8 cellular contexts compared by ENCODE assay signal in genomic region chr7:137343483-137343841, GRCh38. TPM values are rescaled to one million over a fixed set of nuclear protein-coding genes. Genes with fewer than 3 reads are reported as not detected.
DNase-seq lines count a peak whose midpoint lies in the region; ATAC-seq, FAIRE-seq and TF ChIP-seq lines count a peak whose summit lies in the region.

Gene PTN, minus strand, starts transcription at chr7:137343733. Its CDS starts 88,760 bp downstream, at chr7:137254973.

- H3K27ac Mint-ChIP-seq in T-helper 17 cell = no peak within 1 kb of the TSS
- no peak within 1 kb of the TSS for H3K27ac Mint-ChIP-seq in stimulated activated effector memory CD8-positive, alpha-beta T cell treated with anti-CD3 and anti-CD28 coated beads, Interleukin-12 subunit alpha, Interleukin-12 subunit beta, amount 100 ng/mL, for 72 hours
- H3K27ac Mint-ChIP-seq in T-cell = no peak within 1 kb of the TSS

- FAIRE-seq in pancreas (lab: Jason Lieb, UNC) = no peak

- intact Hi-C loops in head of caudate nucleus (cut with DNase I) (loop anchor here (10.0 kb wide), 1 partner anchor 111 kb away; no protein-coding TSS in a partner anchor), pancreas (cut with DNase I) (no loop called here)

- no peaks in the 10 kb centered on the region for H3K9me2 ChIP-seq in GM23248 (ENCODE audit: insufficient read depth)

- POLR2A ChIA-PET in T-cell (lab: Charles Lee) = interaction anchor here in 1 of 2 donors (0.6 kb wide), 1 partner anchor 1030 kb away, joined by 16 read pairs; no protein-coding TSS in a partner anchor

- TF ChIP-seq CTCF in pancreas (IDR thresholded peaks at IDR 0.05) = no peak

- H3K4me1 ChIP-seq in GM23248 (ENCODE audit: insufficient read depth) (no peaks in the 10 kb centered on the region), pancreas (no peaks in the 10 kb centered on the region)

- H3K4me3 Mint-ChIP-seq in T-helper 17 cell (peak within 1 kb of the TSS; percentile 19), T-cell (no peak within 1 kb of the TSS)
- no peak within 1 kb of the TSS for H3K4me3 Mint-ChIP-seq in stimulated activated effector memory CD8-positive, alpha-beta T cell treated with anti-CD3 and anti-CD28 coated beads, Interleukin-12 subunit alpha, Interleukin-12 subunit beta, amount 100 ng/mL, for 72 hours

- H3K36me3 Mint-ChIP-seq in T-helper 17 cell (ENCODE audit: low read depth) (no peaks in the 10 kb centered on the region), T-cell (no peaks in the 10 kb centered on the region)
- H3K36me3 Mint-ChIP-seq in stimulated activated effector memory CD8-positive, alpha-beta T cell treated with anti-CD3 and anti-CD28 coated beads, Interleukin-12 subunit alpha, Interleukin-12 subunit beta, amount 100 ng/mL, for 72 hours = no peaks in the 10 kb centered on the region

- H3K4me2 ChIP-seq in GM23248 (ENCODE audit: unreplicated experiment) = peak within 1 kb of the TSS; percentile 91

- peaks cover 4% of the 10 kb centered on the region for H3K9me3 Mint-ChIP-seq in stimulated activated effector memory CD8-positive, alpha-beta T cell treated with anti-CD3 and anti-CD28 coated beads, Interleukin-12 subunit alpha, Interleukin-12 subunit beta, amount 100 ng/mL, for 72 hours
- peaks cover 6 to 8% (median 7%) of the 10 kb centered on the region in 3 donors for H3K9me3 Mint-ChIP-seq in T-cell

- peak within 1 kb of the TSS; percentile 83 for H2AFZ ChIP-seq in GM23248

- no peaks in the 10 kb centered on the region for H3K36me3 ChIP-seq in GM23248 (ENCODE audit: low read depth)
- no peaks in the 10 kb centered on the region for H3K36me3 ChIP-seq in pancreas

- DNase-seq in GM23248 (peak; percentile 74), T-helper 17 cell (no peak), head of caudate nucleus (peak; percentile 26 to 84 (median 56)), pancreas (peak in 4 of 6 donors; percentile 9 to 59 (median 28)), T-cell (no peak)
- no peak for DNase-seq in stimulated activated effector memory CD8-positive, alpha-beta T cell treated with anti-CD3 and anti-CD28 coated beads, Interleukin-12 subunit alpha, Interleukin-12 subunit beta, amount 100 ng/mL, for 72 hours (ENCODE audit: low spot score in 2 of 2)

- WGBS in GM23248 (ENCODE audit: low coverage in 1 of 2, low lambda C conversion rate in 2 of 2, missing lambda C conversion rate in 2 of 2), 2 experiments = 0 to 3% methylated on average over 16 of the region's 16 CpGs
- 3 to 7% methylated on average over 16 of the region's 16 CpGs for whole genome bisulfite sequencing in pancreas, 2 donors

- H3K79me2 ChIP-seq in GM23248 (ENCODE audit: insufficient read depth) = no peaks in the 10 kb centered on the region

- in situ Hi-C loops in GM23248 (cut with MboI) = no loop called here

- H3K9ac ChIP-seq in GM23248 = peak within 1 kb of the TSS; percentile 32

- CTCF ChIA-PET in T-cell (lab: Charles Lee) = no interaction called here

- H3K4me3 ChIP-seq in GM23248 (peak within 1 kb of the TSS; percentile 76), pancreas (peak within 1 kb of the TSS in 3 of 4 donors; percentile 2 to 19 (median 4))

- H3F3A ChIP-seq in GM23248 (ENCODE audit: insufficient read depth) = no peaks in the 10 kb centered on the region

- H3K27me3 ChIP-seq in GM23248 (replicated peaks; ENCODE audit: insufficient read depth) = no peaks in the 10 kb centered on the region
- H3K27me3 ChIP-seq in pancreas = no peaks in the 10 kb centered on the region

- H3K27ac ChIP-seq in GM23248 (no peak within 1 kb of the TSS), pancreas (no peak within 1 kb of the TSS)

- no peaks in the 10 kb centered on the region for H4K20me1 ChIP-seq in GM23248 (ENCODE audit: insufficient read depth)

- H3K4me1 Mint-ChIP-seq in T-helper 17 cell (no peaks in the 10 kb centered on the region), T-cell (peaks cover 0 to 6% (median 0%) of the 10 kb centered on the region in 3 donors)
- no peaks in the 10 kb centered on the region for H3K4me1 Mint-ChIP-seq in stimulated activated effector memory CD8-positive, alpha-beta T cell treated with anti-CD3 and anti-CD28 coated beads, Interleukin-12 subunit alpha, Interleukin-12 subunit beta, amount 100 ng/mL, for 72 hours

- peaks cover 8% of the 10 kb centered on the region for H3K27me3 Mint-ChIP-seq in T-helper 17 cell
- H3K27me3 Mint-ChIP-seq in T-cell = peaks cover 5 to 9% of the 10 kb centered on the region in 2 donors

- ATAC-seq in T-helper 17 cell (no peak), pancreas (peak; percentile 58 to 82 (median 69)), T-cell (replicated peaks in 1 of 4) (no peak), HG02798 (IDR thresholded peaks at IDR 0.05; ENCODE audit: poor library complexity, unreplicated experiment) (no peak), GM19324 (IDR thresholded peaks at IDR 0.05; ENCODE audit: low FRiP score, unreplicated experiment) (no peak)
- ATAC-seq in stimulated activated effector memory CD8-positive, alpha-beta T cell treated with anti-CD3 and anti-CD28 coated beads, Interleukin-12 subunit alpha, Interleukin-12 subunit beta, amount 100 ng/mL, for 72 hours = no peak

- H3K9me3 ChIP-seq in GM23248 (ENCODE audit: low read depth) (no peaks in the 10 kb centered on the region), T-helper 17 cell (ENCODE audit: control insufficient read depth, low read length, poor library complexity, severe bottlenecking) (no peaks in the 10 kb centered on the region), pancreas (no peaks in the 10 kb centered on the region)

RNA-seq across cellular contexts. Expression of gene PTN, which starts in this region (rescaled TPM):
- 8.1 and 8.3 TPM in 2 replicates for total RNA-seq in GM23248 (2014; rRNA removed; shearing (Covaris generic))
- polyA plus RNA-seq in GM23248 (2016; fragmentation: Nextera tagmentation; extraction: Ambion mirVana) = 7.0 and 8.5 TPM in 2 replicates
- not detected for total RNA-seq in T-helper 17 cell
- 1 to 10 TPM in 2 of 6 donors, under 1 TPM in 4; 0.35 to 1.2 (median 0.45) TPM for total RNA-seq in pancreas
- polyA plus RNA-seq in pancreas = 1 to 10 TPM in 1 of 2 donors, under 1 TPM in 1; 0.46 to 1.8 TPM
- under 1 TPM in 1 of 5 donors, not detected in 4; 0.16 TPM for total RNA-seq in T-cell

Comparison
In these comparisons a context has a peak if more than half of its experiments do, and no peak if none do; other contexts are left out.
1. DNase-seq: peak in GM23248 (single experiment), head of caudate nucleus (42 of 42) and pancreas (4 of 6); none in T-helper 17 cell (0 of 3), stimulated activated effector memory CD8-positive, alpha-beta T cell treated with anti-CD3 and anti-CD28 coated beads, Interleukin-12 subunit alpha, Interleukin-12 subunit beta, amount 100 ng/mL, for 72 hours (0 of 2) and T-cell (0 of 34).
2. ATAC-seq: peak in pancreas (4 of 4); none in T-helper 17 cell (single experiment), stimulated activated effector memory CD8-positive, alpha-beta T cell treated with anti-CD3 and anti-CD28 coated beads, Interleukin-12 subunit alpha, Interleukin-12 subunit beta, amount 100 ng/mL, for 72 hours (single experiment), T-cell (0 of 4), HG02798 (single experiment) and GM19324 (single experiment).